In the genomic region with DNA sequence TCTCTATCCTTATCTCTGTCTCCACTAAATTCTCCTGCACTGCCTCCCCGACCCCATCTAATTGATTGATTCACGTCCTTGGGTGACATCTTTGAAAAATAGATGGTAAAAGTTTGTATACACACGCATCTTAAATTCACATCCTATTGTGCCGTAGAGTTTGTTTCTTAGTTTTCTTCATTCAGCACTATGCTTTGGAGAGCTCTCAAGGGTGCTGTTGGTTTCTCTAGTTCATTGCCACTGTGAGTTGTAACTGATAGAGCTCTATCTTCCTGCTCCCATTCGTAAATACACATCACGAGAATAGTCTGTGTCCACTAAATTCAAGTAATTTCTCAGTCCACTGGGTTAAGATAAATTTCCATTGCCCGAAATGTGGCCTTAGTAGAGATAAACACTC, we compare ENCODE assay signal across 39 cellular contexts.
"Had no signal": no experiment of that assay in that cellular context is flagged by ENCODE, and none has a peak within 500 bp of the region (broad histone marks: within the 10 kb centered on the region; RNA-seq: fewer than 3 reads in every experiment).

No MANE protein-coding gene starts in this region.

- H3K4me3 ChIP-seq: adrenal gland, cardiac muscle cell had no signal

- H3K36me3 ChIP-seq: adrenal gland, cardiac muscle cell had no signal

- FAIRE-seq: astrocyte, bronchial epithelial cell, TTC549 had no signal

- H3K9me3 Mint-ChIP-seq: activated B cell treated with CpG ODN at 0.5 μM for 24 hours; activated CD4-positive, alpha-beta memory T cell treated with anti-CD3 and anti-CD28 coated beads for 36 hours; activated CD4-positive, alpha-beta T cell treated with anti-CD3 and anti-CD28 coated beads, Interleukin-2, amount 10 ng/mL, durations not matched to agents 24 days and 14 days; activated naive CD4-positive, alpha-beta T cell treated with anti-CD3 and anti-CD28 coated beads for 36 hours; activated T-helper 17 cell treated with anti-CD3 and anti-CD28 coated beads, Interleukin-2, amount 50 U/mL, for 72 hours; central memory CD8-positive, alpha-beta T cell; T-helper 2 cell treated with Interferon-gamma antibody and Interleukin-4, amounts not matched to agents 5 μg/mL and 100 μg/mL, for 36 hours had no signal

- H3K27me3 Mint-ChIP-seq: activated B cell treated with CpG ODN at 0.5 μM for 24 hours; activated CD4-positive, alpha-beta memory T cell treated with anti-CD3 and anti-CD28 coated beads for 36 hours; activated CD4-positive, alpha-beta T cell treated with anti-CD3 and anti-CD28 coated beads, Interleukin-2, amount 10 ng/mL, durations not matched to agents 24 days and 14 days; activated CD8-positive, alpha-beta T cell treated with anti-CD3 and anti-CD28 coated beads for 36 hours; activated naive CD8-positive, alpha-beta T cell treated with anti-CD3 and anti-CD28 coated beads for 36 hours; activated T-helper 17 cell treated with anti-CD3 and anti-CD28 coated beads, Interleukin-2, amount 50 U/mL, for 72 hours; brain; central memory CD8-positive, alpha-beta T cell had no signal

- H3K27ac Mint-ChIP-seq: activated B cell treated with CpG ODN at 0.5 μM for 24 hours; activated CD4-positive, alpha-beta memory T cell treated with anti-CD3 and anti-CD28 coated beads for 36 hours; activated CD4-positive, alpha-beta T cell treated with anti-CD3 and anti-CD28 coated beads, Interleukin-2, amount 10 ng/mL, durations not matched to agents 24 days and 14 days; activated CD8-positive, alpha-beta T cell treated with anti-CD3 and anti-CD28 coated beads for 36 hours; activated naive CD4-positive, alpha-beta T cell treated with anti-CD3 and anti-CD28 coated beads for 36 hours; activated naive CD4-positive, alpha-beta T cell treated with anti-CD3 and anti-CD28 coated beads, Interleukin-2, amount 50 U/mL, for 72 hours; activated naive CD8-positive, alpha-beta T cell treated with anti-CD3 and anti-CD28 coated beads for 36 hours; activated T-cell treated with anti-CD3 and anti-CD28 coated beads, Interleukin-2, amount 50 U/mL, for 72 hours; activated T-helper 1 cell treated with anti-CD3 and anti-CD28 coated beads, Interleukin-12 subunit alpha, Interleukin-12 subunit beta, Interleukin-2, Interleukin-4 antibody, amounts not matched to agents 30 ng/mL and 10 ng/mL and 1 ng/mL, durations not matched to agents 14 hours and 24 hours and 36 hours; activated T-helper 17 cell treated with anti-CD3 and anti-CD28 coated beads, Interleukin-2, amount 50 U/mL, for 72 hours; brain; T-helper 1 cell treated with Interleukin-12 subunit alpha and Interleukin-12 subunit beta and Interleukin-4 antibody, amounts not matched to agents 30 μg/mL and 1 μg/mL, for 36 hours; T-helper 2 cell treated with Interferon-gamma antibody and Interleukin-4, amounts not matched to agents 5 μg/mL and 100 μg/mL, for 36 hours had no signal

- H3K27me3 ChIP-seq: adrenal gland, cardiac muscle cell had no signal

- H3K27ac ChIP-seq: adrenal gland, cardiac muscle cell, VCaP had no signal

- H3K4me3 Mint-ChIP-seq: activated B cell treated with CpG ODN at 0.5 μM for 24 hours; activated CD4-positive, alpha-beta memory T cell treated with anti-CD3 and anti-CD28 coated beads for 36 hours; activated CD4-positive, alpha-beta T cell treated with anti-CD3 and anti-CD28 coated beads, Interleukin-2, amount 10 ng/mL, durations not matched to agents 24 days and 14 days; activated CD8-positive, alpha-beta T cell treated with anti-CD3 and anti-CD28 coated beads for 36 hours; activated naive CD4-positive, alpha-beta T cell treated with anti-CD3 and anti-CD28 coated beads for 36 hours; activated naive CD8-positive, alpha-beta T cell treated with anti-CD3 and anti-CD28 coated beads for 36 hours; activated T-cell treated with anti-CD3 and anti-CD28 coated beads, Interleukin-2, amount 50 U/mL, for 4 hours; activated T-cell treated with anti-CD3 and anti-CD28 coated beads, Interleukin-2, amount 50 U/mL, for 72 hours; activated T-helper 1 cell treated with anti-CD3 and anti-CD28 coated beads, Interleukin-12 subunit alpha, Interleukin-12 subunit beta, Interleukin-2, Interleukin-4 antibody, amounts not matched to agents 30 ng/mL and 10 ng/mL and 1 ng/mL, durations not matched to agents 14 hours and 24 hours and 36 hours; activated T-helper 17 cell treated with anti-CD3 and anti-CD28 coated beads, Interleukin-2, amount 50 U/mL, for 72 hours; brain; central memory CD8-positive, alpha-beta T cell; T-helper 1 cell treated with Interleukin-12 subunit alpha and Interleukin-12 subunit beta and Interleukin-4 antibody, amounts not matched to agents 30 μg/mL and 1 μg/mL, for 36 hours; T-helper 2 cell treated with Interferon-gamma antibody and Interleukin-4, amounts not matched to agents 5 μg/mL and 100 μg/mL, for 36 hours had no signal

- ATAC-seq: activated CD8-positive, alpha-beta T cell treated with anti-CD3 and anti-CD28 coated beads for 36 hours; activated naive CD4-positive, alpha-beta T cell treated with anti-CD3 and anti-CD28 coated beads, Interleukin-2, amount 50 U/mL, for 72 hours; activated T-cell treated with anti-CD3 and anti-CD28 coated beads, Interleukin-2, amount 50 U/mL, for 4 hours; activated T-cell treated with anti-CD3 and anti-CD28 coated beads, Interleukin-2, amount 50 U/mL, for 72 hours; activated T-helper 17 cell treated with anti-CD3 and anti-CD28 coated beads, Interleukin-2, amount 50 U/mL, for 72 hours had no signal

- H3K9me3 ChIP-seq: adrenal gland had no signal

- H3K4me1 Mint-ChIP-seq: activated B cell treated with CpG ODN at 0.5 μM for 24 hours; activated CD4-positive, alpha-beta T cell treated with anti-CD3 and anti-CD28 coated beads, Interleukin-2, amount 10 ng/mL, durations not matched to agents 24 days and 14 days; activated naive CD8-positive, alpha-beta T cell treated with anti-CD3 and anti-CD28 coated beads for 36 hours; activated T-helper 17 cell treated with anti-CD3 and anti-CD28 coated beads, Interleukin-2, amount 50 U/mL, for 72 hours; brain; central memory CD8-positive, alpha-beta T cell had no signal

- H3K36me3 Mint-ChIP-seq: activated CD4-positive, alpha-beta memory T cell treated with anti-CD3 and anti-CD28 coated beads for 36 hours; activated naive CD8-positive, alpha-beta T cell treated with anti-CD3 and anti-CD28 coated beads for 36 hours; brain had no signal

- DNase-seq: activated B cell treated with CpG ODN at 0.5 μM for 24 hours; activated CD4-positive, alpha-beta memory T cell treated with anti-CD3 and anti-CD28 coated beads for 36 hours; activated CD4-positive, alpha-beta T cell treated with anti-CD3 and anti-CD28 coated beads for 4 hours; activated CD4-positive, alpha-beta T cell treated with anti-CD3 and anti-CD28 coated beads, Interleukin-2, amount 10 ng/mL, durations not matched to agents 24 days and 14 days; activated CD4-positive, alpha-beta T cell treated with anti-CD3 and anti-CD28 coated beads, Interleukin-2, amount 50 U/mL, for 1 hour; activated CD4-positive, alpha-beta T cell treated with anti-CD3 and anti-CD28 coated beads, Interleukin-2, amount 50 U/mL, for 4 hours; activated CD4-positive, CD25-positive, alpha-beta regulatory T cell treated with anti-CD3 and anti-CD28 coated beads, Interleukin-2, amount 50 U/mL, for 72 hours; activated CD8-positive, alpha-beta memory T cell treated with anti-CD3 and anti-CD28 coated beads, Interleukin-2, amount 50 U/mL, for 4 hours; activated CD8-positive, alpha-beta T cell treated with anti-CD3 and anti-CD28 coated beads for 36 hours; activated effector memory CD4-positive, alpha-beta T cell treated with anti-CD3 and anti-CD28 coated beads, Interleukin-2, amount 50 U/mL, for 16 hours; activated gamma-delta T cell treated with Interleukin-2 at 50 U/mL for 16 hours; activated naive CD4-positive, alpha-beta T cell; activated naive CD4-positive, alpha-beta T cell treated with anti-CD3 and anti-CD28 coated beads for 36 hours; activated naive CD4-positive, alpha-beta T cell treated with anti-CD3 and anti-CD28 coated beads, Interleukin-2, amount 50 U/mL, for 16 hours; activated naive CD8-positive, alpha-beta T cell treated with anti-CD3 and anti-CD28 coated beads for 36 hours; activated T-cell treated with anti-CD3 and anti-CD28 coated beads for 4 hours; activated T-cell treated with anti-CD3 and anti-CD28 coated beads, Interleukin-2, amount 50 U/mL, for 1 hour; activated T-cell treated with anti-CD3 and anti-CD28 coated beads, Interleukin-2, amount 50 U/mL, for 4 hours; activated T-cell treated with anti-CD3 and anti-CD28 coated beads, Interleukin-2, amount 50 U/mL, for 72 hours; adrenal gland; amniotic stem cell; aorta; caudate nucleus; cerebellar nuclear complex; T-helper 1 cell; T-helper 2 cell; T-helper 9 cell had no signal
